Comparison of ENCODE assay signal across 2 cellular contexts in genomic region chr18:9913526-9914333, GRCh38.
TF ChIP-seq lines count a peak whose summit lies in the region.

VAPA (plus strand) TSS chr18:9914016; CDS start chr18:9914257, 241 bp downstream.

TF ChIP-seq in IMR-90, 13 proteins besides CTCF, POLR2A, EP300 and RAD21:
- TF ChIP-seq MAZ (IDR thresholded peaks at IDR 0.05; ENCODE audit: borderline replicate concordance, low read depth, low read length), result peak; percentile 65; the same call in 1 of the 2 replicates
- 0 out of 2 replicates have a peak, but pooled peaks have one; percentile 2 for TF ChIP-seq FOS (IDR thresholded peaks at IDR 0.05; ENCODE audit: low read depth, low read length)
- TF ChIP-seq RFX5 (IDR thresholded peaks at IDR 0.05; ENCODE audit: low read depth, low read length), result no peak
- no peak for TF ChIP-seq MAFK (IDR thresholded peaks at IDR 0.05; ENCODE audit: low read depth, low read length)
- TF ChIP-seq BHLHE40 (IDR thresholded peaks at IDR 0.05; ENCODE audit: low read depth, low read length), result peak; percentile 10; the same call in 1 of the 2 replicates
- peak; percentile 97 for TF ChIP-seq USF2 (IDR thresholded peaks at IDR 0.05; ENCODE audit: low read depth, low read length)

TF ChIP-seq in endothelial cell of umbilical vein, 7 proteins besides CTCF, POLR2A, EP300 and RAD21:
- TF ChIP-seq GATA2 (IDR thresholded peaks at IDR 0.05; ENCODE audit: insufficient read depth, insufficient read length, low read depth, low read length), result no peak
- peak; percentile 77 for TF ChIP-seq POLR2AphosphoS5 (IDR thresholded peaks at IDR 0.05; ENCODE audit: insufficient read depth, low read depth, low read length)
- no peak for TF ChIP-seq FOS (IDR thresholded peaks at IDR 0.05; ENCODE audit: borderline replicate concordance, insufficient read depth, low read length)
- TF ChIP-seq EZH2 (IDR thresholded peaks at IDR 0.05; ENCODE audit: borderline replicate concordance, low read depth, low read length, severe bottlenecking), result no peak
- no peak for TF ChIP-seq JUN (IDR thresholded peaks at IDR 0.05; ENCODE audit: borderline replicate concordance, insufficient read depth, insufficient read length, low read depth)
- peak; percentile 93 for TF ChIP-seq MAX (IDR thresholded peaks at IDR 0.05; ENCODE audit: insufficient read depth, insufficient read length)
